ENCODE assay signal across 12 cellular contexts in the genomic region with DNA sequence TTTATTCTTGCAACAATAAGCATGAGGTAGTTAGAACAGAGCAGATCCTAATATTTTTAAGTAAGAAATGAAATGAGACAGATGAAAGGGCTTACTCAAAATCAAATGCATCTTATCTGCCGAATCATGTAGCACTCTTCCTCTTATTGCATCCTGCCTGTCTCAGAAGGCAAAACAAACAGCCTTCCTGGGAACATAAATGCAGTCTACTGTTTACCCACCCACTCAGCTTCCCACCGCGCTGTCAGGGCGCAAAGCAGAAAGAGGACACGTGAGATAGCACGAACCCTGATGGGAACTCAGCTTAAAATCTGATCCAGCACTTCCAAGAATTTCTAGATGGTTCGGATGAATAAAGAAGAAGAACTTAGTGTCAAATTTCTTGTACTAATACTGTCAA.
DNase-seq lines count a peak whose midpoint lies in the region; ATAC-seq lines count a peak whose summit lies in the region.
"Had no signal": no experiment of that assay in that cellular context is flagged by ENCODE, and none has a peak within 500 bp of the region (broad histone marks: within the 10 kb centered on the region; RNA-seq: fewer than 3 reads in every experiment).

No MANE protein-coding gene starts in this region.

- H3K27me3 ChIP-seq in naive thymus-derived CD4-positive, alpha-beta T cell (ENCODE audit: control insufficient read depth in 2 of 2, insufficient read depth in 2 of 2, low read length in 2 of 2): no peaks in the 10 kb centered on the region
- H3K27me3 ChIP-seq: transverse colon had no signal

- no peaks in the 10 kb centered on the region for H3K27me3 Mint-ChIP-seq in T-helper 17 cell
- no peaks in the 10 kb centered on the region for H3K27me3 Mint-ChIP-seq in naive thymus-derived CD4-positive, alpha-beta T cell

- H3K36me3 Mint-ChIP-seq in T-helper 17 cell (ENCODE audit: low read depth): peaks cover 3% of the 10 kb centered on the region
- peaks cover 0 to 22% (median 11%) of the 10 kb centered on the region in 5 donors for H3K36me3 Mint-ChIP-seq in naive thymus-derived CD4-positive, alpha-beta T cell

- CTCF ChIA-PET in naive thymus-derived CD4-positive, alpha-beta T cell (lab: Charles Lee): no interaction called here

- peak; percentile 6 for DNase-seq in NCI-H2196 (lab: John Stamatoyannopoulos, UW; ENCODE audit: unreplicated experiment)
- no peak for DNase-seq in NCI-H2196 treated with DMSO at 0.1 percent for 48 hours (lab: John Stamatoyannopoulos, UW; ENCODE audit: unreplicated experiment)
- DNase-seq in NCI-H146 treated with DMSO at 0.1 percent for 48 hours (lab: John Stamatoyannopoulos, UW; ENCODE audit: unreplicated experiment): peak; percentile 68
- no peak for DNase-seq in T-helper 17 cell
- peak in 1 of 9 donors; percentile 30 for DNase-seq in naive thymus-derived CD4-positive, alpha-beta T cell
- no peak for DNase-seq in NCI-H82 treated with DMSO at 0.1 percent for 48 hours (lab: John Stamatoyannopoulos, UW; ENCODE audit: unreplicated experiment)
- DNase-seq: activated CD4-positive, alpha-beta T cell treated with anti-CD3 and anti-CD28 coated beads for 1 hour; activated gamma-delta T cell treated with Interleukin-2 at 50 U/mL for 16 hours; occipital lobe; transverse colon had no signal

- no peaks in the 10 kb centered on the region for H3K9me3 ChIP-seq in T-helper 17 cell (ENCODE audit: control insufficient read depth, low read length, poor library complexity, severe bottlenecking)
- H3K9me3 ChIP-seq in naive thymus-derived CD4-positive, alpha-beta T cell (ENCODE audit: control insufficient read depth in 2 of 3, low read length in 3 of 3): no peaks in the 10 kb centered on the region
- H3K9me3 ChIP-seq: transverse colon had no signal

- peak overlapping the region; percentile 86 for H3K27ac Mint-ChIP-seq in T-helper 17 cell
- H3K27ac Mint-ChIP-seq in naive thymus-derived CD4-positive, alpha-beta T cell: peak overlapping the region in 5 of 9 donors; percentile 39 to 83 (median 43)

- peaks cover 0 to 7% (median 0%) of the 10 kb centered on the region in 11 donors for H3K9me3 Mint-ChIP-seq in naive thymus-derived CD4-positive, alpha-beta T cell

- H3K36me3 ChIP-seq in naive thymus-derived CD4-positive, alpha-beta T cell (ENCODE audit: control insufficient read depth in 2 of 3, insufficient read depth in 3 of 3, low read length in 3 of 3): no peaks in the 10 kb centered on the region
- H3K36me3 ChIP-seq: transverse colon had no signal

- no peak overlapping the region for H3K4me3 Mint-ChIP-seq in T-helper 17 cell
- peak overlapping the region in 9 of 10 donors; percentile 40 to 79 (median 47) for H3K4me3 Mint-ChIP-seq in naive thymus-derived CD4-positive, alpha-beta T cell

- H3K4me1 ChIP-seq in naive thymus-derived CD4-positive, alpha-beta T cell (ENCODE audit: control insufficient read depth in 2 of 2, insufficient read depth in 2 of 2, low read length in 2 of 2): peaks cover 0 to 16% of the 10 kb centered on the region in 2 donors
- H3K4me1 ChIP-seq: transverse colon had no signal

- H3K4me3 ChIP-seq in naive thymus-derived CD4-positive, alpha-beta T cell (ENCODE audit: low read length): no peak overlapping the region
- H3K4me3 ChIP-seq: transverse colon had no signal

- H3K27ac ChIP-seq in naive thymus-derived CD4-positive, alpha-beta T cell (ENCODE audit: low read depth, low read length): no peak overlapping the region
- H3K27ac ChIP-seq: transverse colon had no signal

- ATAC-seq in T-helper 17 cell (no peak), HG02885 (IDR thresholded peaks at IDR 0.05; ENCODE audit: poor library complexity, unreplicated experiment) (no peak), GM21529 (IDR thresholded peaks at IDR 0.05; ENCODE audit: unreplicated experiment) (no peak)
- peak; percentile 18 for ATAC-seq in naive thymus-derived CD4-positive, alpha-beta T cell

- POLR2A ChIA-PET in naive thymus-derived CD4-positive, alpha-beta T cell (lab: Charles Lee): no interaction called here

- H3K4me1 Mint-ChIP-seq in T-helper 17 cell: peaks cover 24% of the 10 kb centered on the region
- peaks cover 23 to 71% (median 51%) of the 10 kb centered on the region in 7 donors for H3K4me1 Mint-ChIP-seq in naive thymus-derived CD4-positive, alpha-beta T cell

- intact Hi-C loops in naive thymus-derived CD4-positive, alpha-beta T cell (cut with micrococcal nuclease): loop anchor here (2.0 to 5.0 kb wide), 2 partner anchors 48 to 65 kb away; no protein-coding TSS in a partner anchor

Comparison
In these comparisons a context has a peak if more than half of its experiments do, and no peak if none do; other contexts are left out.
1. DNase-seq: peak in NCI-H2196 (single experiment) and NCI-H146 treated with DMSO at 0.1 percent for 48 hours (single experiment); none in NCI-H2196 treated with DMSO at 0.1 percent for 48 hours (single experiment), T-helper 17 cell (0 of 3) and NCI-H82 treated with DMSO at 0.1 percent for 48 hours (single experiment).